In genomic region chr2:88599527-88599926, GRCh38 we compare ENCODE assay signal across 8 cellular contexts. TPM values are rescaled to one million over a fixed set of nuclear protein-coding genes. Genes with fewer than 3 reads are reported as not detected.
DNase-seq lines count a peak whose midpoint lies in the region; ATAC-seq, FAIRE-seq and TF ChIP-seq lines count a peak whose summit lies in the region.

No MANE protein-coding gene starts in this region.

- TF ChIP-seq EP300 in neural cell (conservative IDR thresholded peaks at IDR 0.05; ENCODE audit: poor library complexity, severe bottlenecking), result no peak

- H3K27me3 ChIP-seq in adrenal gland, result no peaks in the 10 kb centered on the region
- H3K27me3 ChIP-seq in neural cell (ENCODE audit: insufficient read depth, low read depth, low read length), result no peaks in the 10 kb centered on the region
- no peaks in the 10 kb centered on the region for H3K27me3 ChIP-seq in testis
- no peaks in the 10 kb centered on the region for H3K27me3 ChIP-seq in ascending aorta

- H3K79me2 ChIP-seq in neural cell (replicated peaks; ENCODE audit: insufficient read depth, low read length), result no peaks in the 10 kb centered on the region

- H3K9me2 ChIP-seq in neural cell (ENCODE audit: insufficient read depth, low read length), result no peaks in the 10 kb centered on the region

- H2AFZ ChIP-seq in neural cell (ENCODE audit: low read depth, low read length), result no peak overlapping the region

- TF ChIP-seq CTCF in adrenal gland (IDR thresholded peaks at IDR 0.05) (no peak), neural cell (IDR thresholded peaks at IDR 0.05; ENCODE audit: poor library complexity, severe bottlenecking) (no peak), kidney (IDR thresholded peaks at IDR 0.05; ENCODE audit: borderline replicate concordance, extremely low read depth, insufficient read depth) (no peak), testis (IDR thresholded peaks at IDR 0.05) (no peak), ascending aorta (IDR thresholded peaks at IDR 0.05) (no peak)

- 58 to 85% (median 70%) methylated on average over 2 of the region's 2 CpGs for WGBS in adrenal gland, 4 donors
- WGBS in testis, 2 donors, result 74 to 77% methylated on average over 2 of the region's 2 CpGs

- H3K27ac ChIP-seq in adrenal gland (peak overlapping the region in 3 of 5 donors; percentile 51 to 71 (median 62)), neural cell (ENCODE audit: low read length) (peak overlapping the region; percentile 82), kidney (ENCODE audit: low read depth in 2 of 2, low read length in 2 of 2) (no peak overlapping the region), testis (no peak overlapping the region), ascending aorta (peak overlapping the region in 1 of 2 donors; percentile 58)

- H3K9ac ChIP-seq in neural cell (ENCODE audit: low read length) (peak overlapping the region; percentile 44), kidney (ENCODE audit: low read length in 2 of 2) (no peak overlapping the region)

- DNase-seq in DMS153 treated with DMSO at 0.1 percent for 48 hours (lab: John Stamatoyannopoulos, UW; ENCODE audit: unreplicated experiment), result peak; percentile 3
- no peak for DNase-seq in adrenal gland
- no peak for DNase-seq in kidney
- DNase-seq in testis, result no peak
- DNase-seq in ascending aorta (ENCODE audit: low spot score in 2 of 2), result no peak

- no peaks in the 10 kb centered on the region for H3F3A ChIP-seq in neural cell (ENCODE audit: insufficient read depth, low read length, poor library complexity, severe bottlenecking)

- H3K36me3 ChIP-seq in adrenal gland (replicated peaks in 1 of 2) (no peaks in the 10 kb centered on the region), neural cell (ENCODE audit: insufficient read depth, low read length) (peaks cover 3% of the 10 kb centered on the region), kidney (ENCODE audit: control insufficient read depth in 1 of 2, insufficient read depth in 2 of 2, low read length in 2 of 2) (no peaks in the 10 kb centered on the region), testis (ENCODE audit: low read depth, missing control alignments) (no peaks in the 10 kb centered on the region), ascending aorta (peaks cover 0 to 4% of the 10 kb centered on the region in 2 donors)

- H3K4me3 ChIP-seq in adrenal gland, result no peak overlapping the region
- H3K4me3 ChIP-seq in neural cell (ENCODE audit: low read length), result peak overlapping the region; percentile 32
- H3K4me3 ChIP-seq in kidney (ENCODE audit: low read length in 2 of 2), result no peak overlapping the region
- H3K4me3 ChIP-seq in testis, result no peak overlapping the region
- H3K4me3 ChIP-seq in ascending aorta, result peak overlapping the region in 1 of 2 donors; percentile 21

- H3K9me3 ChIP-seq in adrenal gland (replicated peaks in 1 of 3) (no peaks in the 10 kb centered on the region), neural cell (ENCODE audit: low read length) (no peaks in the 10 kb centered on the region), kidney (ENCODE audit: control insufficient read depth in 1 of 2, low read length in 2 of 2) (no peaks in the 10 kb centered on the region), testis (no peaks in the 10 kb centered on the region), ascending aorta (no peaks in the 10 kb centered on the region)

- intact Hi-C loops in adrenal gland (cut with DNase I) (no loop called here), kidney (cut with DNase I) (no loop called here), testis (cut with DNase I; ENCODE audit: low total_unique reads) (loop anchor here (10.0 kb wide), 1 partner anchor 75 kb away; no protein-coding TSS in a partner anchor), ascending aorta (cut with DNase I) (no loop called here)

- H3K4me2 ChIP-seq in neural cell (ENCODE audit: low read length), result peak overlapping the region; percentile 20

- TF ChIP-seq POLR2A in adrenal gland (IDR thresholded peaks at IDR 0.05), result no peak
- no peak for TF ChIP-seq POLR2A in testis (IDR thresholded peaks at IDR 0.05)

- FAIRE-seq in kidney (lab: Jason Lieb, UNC), result no peak

- no peaks in the 10 kb centered on the region for H4K20me1 ChIP-seq in neural cell (ENCODE audit: insufficient read depth)

- TF ChIP-seq RAD21 in neural cell (conservative IDR thresholded peaks at IDR 0.05), result no peak

- peak; percentile 27 for ATAC-seq in HG03460 (IDR thresholded peaks at IDR 0.05; ENCODE audit: unreplicated experiment)
- ATAC-seq in HG02938 (IDR thresholded peaks at IDR 0.05; ENCODE audit: unreplicated experiment), result no peak

- H3K4me1 ChIP-seq in adrenal gland (replicated peaks in 1 of 2), result peaks cover 23 to 47% of the 10 kb centered on the region in 2 donors
- peaks cover 3 to 6% of the 10 kb centered on the region in 2 donors for H3K4me1 ChIP-seq in kidney (ENCODE audit: control insufficient read depth in 1 of 2, insufficient read depth in 1 of 2, low read depth in 1 of 2, low read length in 2 of 2)
- H3K4me1 ChIP-seq in testis, result peaks cover 6% of the 10 kb centered on the region
- H3K4me1 ChIP-seq in ascending aorta, result peaks cover 4 to 22% of the 10 kb centered on the region in 2 donors

TF ChIP-seq in neural cell, 6 proteins besides CTCF, POLR2A, EP300 and RAD21:
- TF ChIP-seq SMC3 (conservative IDR thresholded peaks at IDR 0.05; ENCODE audit: poor library complexity) (no peak), MXI1 (conservative IDR thresholded peaks at IDR 0.05; ENCODE audit: poor library complexity, severe bottlenecking) (no peak), EZH2 (IDR thresholded peaks at IDR 0.05; ENCODE audit: borderline replicate concordance, insufficient read depth, low read length, poor library complexity, severe bottlenecking) (no peak), POLR2AphosphoS5 (IDR thresholded peaks at IDR 0.05) (no peak), REST (IDR thresholded peaks at IDR 0.05; ENCODE audit: borderline replicate concordance) (no peak), TAF1 (IDR thresholded peaks at IDR 0.05; ENCODE audit: low read depth) (no peak)

RNA-seq across cellular contexts. Expression of gene EIF2AK3, which starts 27.7 kb away (rescaled TPM):
- total RNA-seq in adrenal gland, result 10 to 100 TPM; 15.3 to 89.6 (median 21.3) TPM
- 10 to 100 TPM in 1 of 3 donors, 1 to 10 TPM in 2; 3.6 to 50.2 (median 4.0) TPM for polyA plus RNA-seq in adrenal gland
- polyA plus RNA-seq in neural cell, result 21.0 and 23.2 TPM in 2 replicates
- polyA minus RNA-seq in neural cell, result 44.0 and 45.5 TPM in 2 replicates
- total RNA-seq in kidney, result 20.8 TPM
- 5.7 TPM for polyA plus RNA-seq in kidney (ENCODE audit: insufficient read depth, low read depth, low replicate concordance)
- 10 to 100 TPM in 1 of 2 donors, 1 to 10 TPM in 1; 9.0 to 14.7 TPM for total RNA-seq in testis
- 9.8 TPM for polyA plus RNA-seq in testis (ENCODE audit: insufficient read depth, low read depth, low replicate concordance)
- 6.5 TPM for total RNA-seq in ascending aorta

Comparison
In these comparisons a context has a peak if more than half of its experiments do, and no peak if none do; other contexts are left out.
1. H3K27ac ChIP-seq: peak in adrenal gland (3 of 5) and neural cell (single experiment); none in kidney (0 of 2) and testis (0 of 2).